ENCODE assay signal across 8 cellular contexts in genomic region chr11:3378426-3379423, GRCh38. TPM values are rescaled to one million over a fixed set of nuclear protein-coding genes. Genes with fewer than 3 reads are reported as not detected.
DNase-seq lines count a peak whose midpoint lies in the region; ATAC-seq and TF ChIP-seq lines count a peak whose summit lies in the region.

Gene ZNF195 (minus strand): TSS chr11:3379146. CDS start chr11:3379040, 106 bp downstream.

- peak; percentile 100 for ATAC-seq in GM21381 (IDR thresholded peaks at IDR 0.05; ENCODE audit: unreplicated experiment)
- ATAC-seq in activated CD8-positive, alpha-beta memory T cell treated with anti-CD3 and anti-CD28 coated beads, Interleukin-2, amount 10 ng/mL, durations not matched to agents 7 days and 5 days, result peak; percentile 100

- TF ChIP-seq CTCF in endodermal cell (conservative IDR thresholded peaks at IDR 0.05), result no peak

- H3K4me1 Mint-ChIP-seq in activated CD8-positive, alpha-beta memory T cell treated with anti-CD3 and anti-CD28 coated beads, Interleukin-2, amount 10 ng/mL, durations not matched to agents 7 days and 5 days, result peaks cover 34% of the 10 kb centered on the region
- peaks cover 47% of the 10 kb centered on the region for H3K4me1 Mint-ChIP-seq in endodermal cell

- peaks cover 12% of the 10 kb centered on the region for H3K9me3 Mint-ChIP-seq in activated CD8-positive, alpha-beta memory T cell treated with anti-CD3 and anti-CD28 coated beads, Interleukin-2, amount 10 ng/mL, durations not matched to agents 7 days and 5 days (ENCODE audit: low read depth)
- peaks cover 6% of the 10 kb centered on the region for H3K9me3 Mint-ChIP-seq in endodermal cell

- H3K4me1 ChIP-seq in NT2/D1 (ENCODE audit: insufficient read depth, insufficient read length) (no peaks in the 10 kb centered on the region), endodermal cell (ENCODE audit: control insufficient read depth, insufficient read depth, low read length) (peaks cover 3% of the 10 kb centered on the region)

- H3K36me3 Mint-ChIP-seq in activated CD8-positive, alpha-beta memory T cell treated with anti-CD3 and anti-CD28 coated beads, Interleukin-2, amount 10 ng/mL, durations not matched to agents 7 days and 5 days, result peaks cover 44% of the 10 kb centered on the region
- peaks cover 48% of the 10 kb centered on the region for H3K36me3 Mint-ChIP-seq in endodermal cell (ENCODE audit: low read depth)

- peak within 1 kb of the TSS; percentile 85 for H3K4me3 Mint-ChIP-seq in activated CD8-positive, alpha-beta memory T cell treated with anti-CD3 and anti-CD28 coated beads, Interleukin-2, amount 10 ng/mL, durations not matched to agents 7 days and 5 days
- H3K4me3 Mint-ChIP-seq in endodermal cell, result peak within 1 kb of the TSS; percentile 92

- CTCF ChIA-PET in activated CD8-positive, alpha-beta memory T cell treated with anti-CD3 and anti-CD28 coated beads, Interleukin-2, amount 10 ng/mL, durations not matched to agents 7 days and 5 days (lab: Charles Lee), result interaction anchor here (1.2 to 1.8 kb wide), 4 partner anchors 9 to 463 kb away, joined by 3 to 5 read pairs (median 4); partner anchors contain the start of gene RHOG

- peak within 1 kb of the TSS; percentile 94 for H3K27ac ChIP-seq in endodermal cell (ENCODE audit: low read depth, low read length)

- no peaks in the 10 kb centered on the region for H3K27me3 Mint-ChIP-seq in activated CD8-positive, alpha-beta memory T cell treated with anti-CD3 and anti-CD28 coated beads, Interleukin-2, amount 10 ng/mL, durations not matched to agents 7 days and 5 days
- no peaks in the 10 kb centered on the region for H3K27me3 Mint-ChIP-seq in endodermal cell (ENCODE audit: insufficient read depth)

- H3K27ac Mint-ChIP-seq in activated CD8-positive, alpha-beta memory T cell treated with anti-CD3 and anti-CD28 coated beads, Interleukin-2, amount 10 ng/mL, durations not matched to agents 7 days and 5 days, result peak within 1 kb of the TSS; percentile 93
- peak within 1 kb of the TSS; percentile 98 for H3K27ac Mint-ChIP-seq in endodermal cell

- peak within 1 kb of the TSS; percentile 96 for H3K4me3 ChIP-seq in NT2/D1 (ENCODE audit: insufficient read length, low read depth)
- H3K4me3 ChIP-seq in endodermal cell (ENCODE audit: low read length), result peak within 1 kb of the TSS; percentile 95

- H3K9me3 ChIP-seq in NT2/D1 (ENCODE audit: insufficient read depth, low read length) (peaks cover 18% of the 10 kb centered on the region; the same call in 1 of the 2 replicates), endodermal cell (ENCODE audit: control insufficient read depth, low read length) (no peaks in the 10 kb centered on the region)

- H3K36me3 ChIP-seq in NT2/D1 (ENCODE audit: insufficient read depth, insufficient read length, low read length) (peaks cover 41% of the 10 kb centered on the region), endodermal cell (ENCODE audit: control insufficient read depth, insufficient read depth, low read length) (peaks cover 42% of the 10 kb centered on the region)

- 1% methylated on average over 23 to 53 of the region's 54 CpGs for WGBS in endodermal cell (ENCODE audit: insufficient coverage in 1 of 2, insufficient read length in 1 of 2), 2 experiments

- H3K27me3 ChIP-seq in NT2/D1 (ENCODE audit: insufficient read depth, insufficient read length), result no peaks in the 10 kb centered on the region
- H3K27me3 ChIP-seq in endodermal cell (ENCODE audit: control insufficient read depth, insufficient read depth, low read length, poor library complexity, severe bottlenecking), result no peaks in the 10 kb centered on the region

- DNase-seq in COR-L47 (lab: John Stamatoyannopoulos, UW), result peak; percentile 99
- DNase-seq in HUDEP-2 (lab: John Stamatoyannopoulos, UW; ENCODE audit: unreplicated experiment in 76 of 76), result peak in 75 of 76 experiments; percentile 71 to 99 (median 97)
- DNase-seq in NT2/D1 (ENCODE audit: low read depth, low spot score), result peak; percentile 98
- DNase-seq in activated CD8-positive, alpha-beta memory T cell treated with anti-CD3 and anti-CD28 coated beads, Interleukin-2, amount 10 ng/mL, durations not matched to agents 7 days and 5 days, result peak; percentile 99
- DNase-seq in endodermal cell, result peak; percentile 100
- peak; percentile 97 for DNase-seq in mesenteric fat pad (ENCODE audit: low spot score)
- peak; percentile 86 for DNase-seq in stimulated activated CD8-positive, alpha-beta memory T cell treated with anti-CD3 and anti-CD28 coated beads, Interleukin-15, amount 100 ng/mL, for 24 hours (ENCODE audit: low read depth)

- peak within 1 kb of the TSS; percentile 96 for H3K9ac ChIP-seq in NT2/D1 (ENCODE audit: insufficient read length, low read depth)
- H3K9ac ChIP-seq in endodermal cell (ENCODE audit: extremely low read depth, low read length, poor library complexity, severe bottlenecking), result peak within 1 kb of the TSS; percentile 93

RNA-seq across cellular contexts. Expression of gene ZNF195, which starts in this region (rescaled TPM):
- total RNA-seq in activated CD8-positive, alpha-beta memory T cell treated with anti-CD3 and anti-CD28 coated beads, Interleukin-2, amount 10 ng/mL, durations not matched to agents 7 days and 5 days, result 10 to 100 TPM; 39.1 to 43.1 TPM
- 10 to 100 TPM; 47.2 to 65.1 TPM for total RNA-seq in endodermal cell
- 45.8 TPM for polyA plus RNA-seq in endodermal cell (2013, experiment 1 of 2)
- 41.1 TPM for polyA plus RNA-seq in endodermal cell (2013, experiment 2 of 2)
- total RNA-seq in mesenteric fat pad, result 20.0 TPM

Comparison
In these comparisons a context has a peak if more than half of its experiments do, and no peak if none do; other contexts are left out.
1. Peak in every context shown above with its lines: DNase-seq, ATAC-seq, H3K4me3 ChIP-seq and H3K27ac ChIP-seq.